Comparison of ENCODE assay signal across 8 cellular contexts in the genomic region with DNA sequence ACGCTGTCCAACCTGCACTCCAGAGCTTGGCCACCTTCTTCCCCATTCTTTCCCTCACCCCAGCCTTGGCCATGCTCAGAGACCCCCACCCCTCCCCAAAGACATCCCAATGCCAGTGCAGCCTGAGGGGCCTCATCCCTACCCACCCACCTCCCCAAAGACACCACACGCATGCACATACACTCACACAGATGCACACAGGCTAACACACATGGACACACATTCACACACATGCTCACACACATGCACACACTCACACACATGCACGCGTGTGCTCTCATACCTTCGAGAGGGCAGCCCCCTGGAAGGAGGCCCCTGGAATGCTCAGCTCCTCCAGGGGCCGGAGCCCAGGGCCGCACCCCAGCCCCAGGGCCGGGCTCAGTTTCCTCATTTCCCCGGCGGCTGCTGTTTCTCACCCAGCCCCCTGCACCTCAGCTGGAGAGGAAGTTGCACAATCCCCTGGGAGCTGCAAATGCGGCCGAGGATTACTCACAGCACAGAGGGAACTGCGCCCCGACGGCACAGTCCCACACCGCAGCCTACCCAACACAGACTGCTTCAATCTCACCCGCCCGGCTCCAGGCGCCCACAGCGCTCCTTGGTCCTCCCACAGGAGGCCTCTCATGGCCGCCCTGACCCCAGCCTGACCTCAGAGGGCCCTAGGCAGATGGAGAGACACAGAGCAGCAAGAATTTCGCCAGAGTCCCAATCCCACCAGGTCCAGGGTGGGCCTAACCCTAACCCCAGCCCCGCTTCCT. TPM values are rescaled to one million over a fixed set of nuclear protein-coding genes. Genes with fewer than 3 reads are reported as not detected.
A peak's percentile ranks its signal among the peaks of the same experiment; 100 is the strongest.
DNase-seq lines count a peak whose midpoint lies in the region; TF ChIP-seq lines count a peak whose summit lies in the region.

No MANE protein-coding gene starts in this region.

- H2BK5ac ChIP-seq in H9 (ENCODE audit: insufficient read length, low read length), result no peak overlapping the region

- H3K4me1 ChIP-seq in H9 (ENCODE audit: insufficient read depth, low read length), result no peaks in the 10 kb centered on the region
- peaks cover 4% of the 10 kb centered on the region for H3K4me1 ChIP-seq in effector memory CD4-positive, alpha-beta T cell (ENCODE audit: control insufficient read depth, insufficient read depth, low read length, poor library complexity, severe bottlenecking)

- H3K36me3 ChIP-seq in MG63, result no peaks in the 10 kb centered on the region
- no peaks in the 10 kb centered on the region for H3K36me3 ChIP-seq in effector memory CD4-positive, alpha-beta T cell (ENCODE audit: control insufficient read depth, insufficient read depth, low read length)

- H3K27ac Mint-ChIP-seq in H9, result peak overlapping the region in 2 of 3 experiments; percentile 82 to 93; a peak in 4 of 7 replicates
- H3K27ac Mint-ChIP-seq in stimulated activated naive CD8-positive, alpha-beta T cell treated with anti-CD3 and anti-CD28 coated beads, Interleukin-15, Interleukin-2, amounts not matched to agents 100 ng/mL and 50 ng/mL, for 24 hours, result peak overlapping the region; percentile 49

- H3K27me3 Mint-ChIP-seq in H9 (ENCODE audit: low read depth), result peaks cover 6% of the 10 kb centered on the region
- no peaks in the 10 kb centered on the region for H3K27me3 Mint-ChIP-seq in stimulated activated naive CD8-positive, alpha-beta T cell treated with anti-CD3 and anti-CD28 coated beads, Interleukin-15, Interleukin-2, amounts not matched to agents 100 ng/mL and 50 ng/mL, for 24 hours

- H3K4me2 ChIP-seq in H9 (ENCODE audit: insufficient read depth, insufficient read length, low read length), result no peak overlapping the region

- no CpG with 5 or more reads among the region's 23 CpGs for WGBS in H9 (ENCODE audit: extremely low coverage, insufficient read length, low lambda C conversion rate)

- no peaks in the 10 kb centered on the region for H3K27me3 ChIP-seq in H9 (ENCODE audit: insufficient read depth, low read length)
- no peaks in the 10 kb centered on the region for H3K27me3 ChIP-seq in MG63
- no peaks in the 10 kb centered on the region for H3K27me3 ChIP-seq in effector memory CD4-positive, alpha-beta T cell (replicated peaks; ENCODE audit: control insufficient read depth, insufficient read depth, low read length, poor library complexity, severe bottlenecking)

- H3K27ac ChIP-seq in H9 (ENCODE audit: insufficient read length, low read depth, low read length), result no peak overlapping the region
- H3K27ac ChIP-seq in angular gyrus (ENCODE audit: low read depth, low read length), result peak overlapping the region; percentile 56
- no peak overlapping the region for H3K27ac ChIP-seq in effector memory CD4-positive, alpha-beta T cell (ENCODE audit: insufficient read depth, low read length, poor library complexity, severe bottlenecking)

- no peak overlapping the region for H4K8ac ChIP-seq in H9 (replicated peaks; ENCODE audit: insufficient read length, low read depth, low read length)

- no peaks in the 10 kb centered on the region for H3K79me1 ChIP-seq in H9 (ENCODE audit: insufficient read depth, low read depth, low read length, poor library complexity, severe bottlenecking)

- H3K18ac ChIP-seq in H9 (ENCODE audit: insufficient read length, low read depth, low read length), result no peak overlapping the region

- no peak overlapping the region for H4K91ac ChIP-seq in H9 (ENCODE audit: insufficient read length, low read depth, low read length)

- TF ChIP-seq CTCF in GM12865 (IDR thresholded peaks at IDR 0.05; ENCODE audit: insufficient read depth, low read depth, low read length, missing control alignments), result peak; percentile 7
- TF ChIP-seq CTCF in H9 (conservative IDR thresholded peaks at IDR 0.05), result no peak

- no peak overlapping the region for H3K56ac ChIP-seq in H9 (ENCODE audit: insufficient read length, low read depth, low read length)

- H2BK12ac ChIP-seq in H9 (ENCODE audit: insufficient read length, low read depth, low read length), result no peak overlapping the region

- H3K4me3 ChIP-seq in GM12865 (ENCODE audit: low read depth, low read length), result peak overlapping the region; percentile 83
- H3K4me3 ChIP-seq in MG63, result no peak overlapping the region
- no peak overlapping the region for H3K4me3 ChIP-seq in effector memory CD4-positive, alpha-beta T cell (ENCODE audit: insufficient read depth, low read depth, low read length, poor library complexity, severe bottlenecking)

- no peak overlapping the region for H2AFZ ChIP-seq in H9 (ENCODE audit: low read length)

- H3T11ph ChIP-seq in H9 (ENCODE audit: low read length), result no peak overlapping the region

- peak; percentile 94 for DNase-seq in GM12865 (ENCODE audit: low read depth)
- DNase-seq in H9, result peak; percentile 53
- DNase-seq in MG63, result peak; percentile 43
- DNase-seq in iPS-NIHi7 (ENCODE audit: extremely low spot score), result peak; percentile 78
- no peak for DNase-seq in activated CD4-positive, alpha-beta T cell treated with anti-CD3 and anti-CD28 coated beads for 48 hours
- no peak for DNase-seq in effector memory CD4-positive, alpha-beta T cell

- H3K23ac ChIP-seq in H9 (ENCODE audit: insufficient read length, low read depth, low read length), result no peak overlapping the region

- no peaks in the 10 kb centered on the region for H4K20me1 ChIP-seq in H9 (ENCODE audit: control insufficient read depth, insufficient read depth, insufficient read length)

- no peaks in the 10 kb centered on the region for H3K36me3 Mint-ChIP-seq in H9 (ENCODE audit: insufficient read depth in 1 of 3, low read depth in 3 of 3)
- no peaks in the 10 kb centered on the region for H3K36me3 Mint-ChIP-seq in stimulated activated naive CD8-positive, alpha-beta T cell treated with anti-CD3 and anti-CD28 coated beads, Interleukin-15, Interleukin-2, amounts not matched to agents 100 ng/mL and 50 ng/mL, for 24 hours (ENCODE audit: low read depth)

- H3K14ac ChIP-seq in H9 (ENCODE audit: insufficient read depth, low read length), result no peak overlapping the region

- no peak overlapping the region for H3K9ac ChIP-seq in H9 (ENCODE audit: extremely low read depth, insufficient read length, low read length)

- no peak overlapping the region for H4K5ac ChIP-seq in H9 (ENCODE audit: insufficient read length, low read depth, low read length)

- no peak overlapping the region for H2BK20ac ChIP-seq in H9 (ENCODE audit: low read depth, low read length, poor library complexity, severe bottlenecking)

- H2BK15ac ChIP-seq in H9 (ENCODE audit: low read depth, low read length), result no peak overlapping the region

- H3K4me1 Mint-ChIP-seq in H9, result peaks cover 13 to 15% of the 10 kb centered on the region in 2 experiments
- H3K4me1 Mint-ChIP-seq in stimulated activated naive CD8-positive, alpha-beta T cell treated with anti-CD3 and anti-CD28 coated beads, Interleukin-15, Interleukin-2, amounts not matched to agents 100 ng/mL and 50 ng/mL, for 24 hours (ENCODE audit: low read depth), result peaks cover 32% of the 10 kb centered on the region

- H3K9me3 Mint-ChIP-seq in H9, result no peaks in the 10 kb centered on the region
- H3K9me3 Mint-ChIP-seq in stimulated activated naive CD8-positive, alpha-beta T cell treated with anti-CD3 and anti-CD28 coated beads, Interleukin-15, Interleukin-2, amounts not matched to agents 100 ng/mL and 50 ng/mL, for 24 hours, result no peaks in the 10 kb centered on the region

- H3K4me3 Mint-ChIP-seq in H9, result no peak overlapping the region
- H3K4me3 Mint-ChIP-seq in stimulated activated naive CD8-positive, alpha-beta T cell treated with anti-CD3 and anti-CD28 coated beads, Interleukin-15, Interleukin-2, amounts not matched to agents 100 ng/mL and 50 ng/mL, for 24 hours, result peak overlapping the region; percentile 56

- no peak overlapping the region for H2BK120ac ChIP-seq in H9 (ENCODE audit: low read depth, low read length, poor library complexity, severe bottlenecking)

- no peak overlapping the region for H2AK5ac ChIP-seq in H9 (ENCODE audit: insufficient read length, low read length)

- H3K4ac ChIP-seq in H9 (ENCODE audit: low read depth, low read length), result no peak overlapping the region

- no peaks in the 10 kb centered on the region for H3K9me3 ChIP-seq in H9 (ENCODE audit: control insufficient read depth, low read depth, low read length)
- H3K9me3 ChIP-seq in MG63, result no peaks in the 10 kb centered on the region
- no peaks in the 10 kb centered on the region for H3K9me3 ChIP-seq in effector memory CD4-positive, alpha-beta T cell (ENCODE audit: control insufficient read depth, low read length)

- no peaks in the 10 kb centered on the region for H3K23me2 ChIP-seq in H9 (ENCODE audit: insufficient read length, low read depth, low read length, poor library complexity, severe bottlenecking)

- H3K79me2 ChIP-seq in H9 (ENCODE audit: insufficient read depth, low read length), result no peaks in the 10 kb centered on the region

RNA-seq across cellular contexts. Expression of a gene that starts 12.1 kb away (rescaled TPM):
- 1.2 and 2.4 TPM in 2 replicates for total RNA-seq in H9 (2021)
- 4.4 and 5.2 TPM in 2 replicates for total RNA-seq in MG63 (2014; rRNA removed; shearing (Covaris generic); ENCODE audit: low replicate concordance)

RNA-seq across cellular contexts. Expression of a gene that starts 23.8 kb away (rescaled TPM):
- total RNA-seq in H9 (2021), result not detected in 2 replicates
- total RNA-seq in MG63 (2014; rRNA removed; shearing (Covaris generic); ENCODE audit: low replicate concordance), result not detected in 2 replicates

RNA-seq across cellular contexts. Expression of a gene that starts 56.3 kb away (rescaled TPM):
- 4.6 and 4.8 TPM in 2 replicates for total RNA-seq in H9 (2021)
- 0.49 TPM in 1 of 2 replicates, not detected in the other for total RNA-seq in MG63 (2014; rRNA removed; shearing (Covaris generic); ENCODE audit: low replicate concordance)

RNA-seq across cellular contexts. Expression of a gene that starts 57.2 kb away (rescaled TPM):
- total RNA-seq in H9 (2021), result 0.68 and 0.70 TPM in 2 replicates
- total RNA-seq in MG63 (2014; rRNA removed; shearing (Covaris generic); ENCODE audit: low replicate concordance), result not detected in 2 replicates

Comparison
In these comparisons a context has a peak if more than half of its experiments do, and no peak if none do; other contexts are left out.
1. DNase-seq: peak in GM12865 (single experiment), H9 (single experiment), MG63 (single experiment) and iPS-NIHi7 (single experiment); none in activated CD4-positive, alpha-beta T cell treated with anti-CD3 and anti-CD28 coated beads for 48 hours (single experiment) and effector memory CD4-positive, alpha-beta T cell (0 of 3).